1 cellular context compared by ENCODE assay signal in the genomic region with DNA sequence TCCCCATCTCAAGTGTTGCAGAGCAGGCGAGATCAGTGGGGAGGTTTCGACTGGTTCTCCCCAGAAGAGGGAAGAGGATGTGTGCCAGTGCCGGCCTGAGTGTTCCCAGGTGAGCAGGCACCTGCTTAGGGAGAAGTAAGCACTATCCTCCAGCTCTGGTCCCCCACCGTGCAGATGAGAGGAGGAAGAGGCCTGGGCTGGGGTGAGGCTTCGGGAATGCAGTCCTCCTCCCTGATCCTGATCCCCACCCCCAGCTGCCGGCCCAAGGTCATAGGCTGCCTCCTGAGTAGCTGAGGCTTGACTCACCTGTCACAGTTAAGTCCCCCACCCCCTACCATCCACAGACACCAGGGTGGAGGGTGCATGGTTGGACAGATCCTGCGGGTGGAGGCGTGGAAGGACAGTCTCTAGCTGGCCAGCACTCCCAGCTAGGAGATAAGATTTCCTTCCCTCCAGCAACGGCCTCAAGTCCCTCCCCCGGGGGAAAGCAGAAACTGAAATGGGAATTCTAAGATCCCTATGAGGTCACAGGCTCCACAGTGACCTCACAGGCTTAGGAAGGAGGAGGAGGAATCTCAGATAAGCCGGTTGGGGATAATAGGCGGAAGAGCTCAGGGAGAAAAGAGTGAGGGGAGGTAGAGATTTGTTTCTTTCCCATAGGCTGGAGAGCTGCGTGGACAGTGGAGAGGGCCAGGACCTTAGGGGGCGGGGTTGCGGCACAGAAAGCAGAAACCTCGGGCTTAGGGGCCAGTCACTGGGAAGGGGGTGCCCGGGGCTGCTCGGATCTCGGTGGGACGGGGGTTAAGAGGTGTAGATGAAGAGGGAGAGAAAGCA.
TF ChIP-seq lines count a peak whose summit lies in the region.

No MANE protein-coding gene starts in this region.

TF ChIP-seq in K562, 482 proteins besides CTCF, POLR2A, EP300 and RAD21 (continued from another document and continues in another):
- TF ChIP-seq HDAC2 (IDR thresholded peaks at IDR 0.05) (peak; percentile 67; the same call in 1 of the 2 replicates), PPARD (CRISPR knock-in tag; IDR thresholded peaks at IDR 0.05) (no peak), CTBP1 (IDR thresholded peaks at IDR 0.05; ENCODE audit: borderline replicate concordance) (no peak), CBX2 (IDR thresholded peaks at IDR 0.05; ENCODE audit: insufficient read depth, low read length, poor library complexity, severe bottlenecking) (no peak), HNRNPK (IDR thresholded peaks at IDR 0.05; ENCODE audit: low read depth, low read length, poor library complexity, severe bottlenecking) (no peak), IRF2 (CRISPR knock-in tag; IDR thresholded peaks at IDR 0.05) (no peak), PHF21A (IDR thresholded peaks at IDR 0.05; ENCODE audit: borderline replicate concordance, low read depth) (peak; percentile 11; the same call in 1 of the 2 replicates), CREB1 (IDR thresholded peaks at IDR 0.05) (peak; percentile 69; the same call in 1 of the 2 replicates), CREB1 (CRISPR knock-in tag; IDR thresholded peaks at IDR 0.05) (peak; percentile 62; the same call in 1 of the 2 replicates), SLC30A9 (CRISPR knock-in tag; IDR thresholded peaks at IDR 0.05) (no peak), HNRNPLL (IDR thresholded peaks at IDR 0.05; ENCODE audit: low read depth, low read length, poor library complexity, severe bottlenecking) (peak; percentile 9), NEUROD1 (IDR thresholded peaks at IDR 0.05; ENCODE audit: borderline replicate concordance, low read depth, low read length, partially characterized antibody) (no peak), MECOM (CRISPR knock-in tag; IDR thresholded peaks at IDR 0.05) (no peak), GATAD2B (IDR thresholded peaks at IDR 0.05; ENCODE audit: borderline replicate concordance) (no peak), ZNF140 (CRISPR knock-in tag; IDR thresholded peaks at IDR 0.05) (no peak), SIN3A (IDR thresholded peaks at IDR 0.05; ENCODE audit: borderline replicate concordance in 2 of 2, control insufficient read depth in 1 of 2, low read depth in 2 of 2, low read length in 2 of 2) (peak in 1 of 2 experiments; percentile 18; a peak in 3 of 4 replicates), SAP30 (IDR thresholded peaks at IDR 0.05; ENCODE audit: borderline replicate concordance, insufficient read depth, low read depth, low read length, poor library complexity, severe bottlenecking) (peak; percentile 14), BHLHE40 (IDR thresholded peaks at IDR 0.05; ENCODE audit: low read length) (no peak), ETV6 (IDR thresholded peaks at IDR 0.05; ENCODE audit: borderline replicate concordance in 1 of 2, low read depth in 2 of 2, low read length in 1 of 2) (no peak), ETV6 (CRISPR knock-in tag; IDR thresholded peaks at IDR 0.05; ENCODE audit: borderline replicate concordance) (no peak), CAMTA2 (CRISPR knock-in tag; conservative IDR thresholded peaks at IDR 0.05) (no peak), SMARCC2 (IDR thresholded peaks at IDR 0.05; ENCODE audit: low read depth) (no peak), GTF2F1 (IDR thresholded peaks at IDR 0.05; ENCODE audit: low read depth, low read length) (no peak), CSDE1 (IDR thresholded peaks at IDR 0.05) (no peak), ZSCAN29 (IDR thresholded peaks at IDR 0.05) (no peak), SRSF9 (IDR thresholded peaks at IDR 0.05; ENCODE audit: borderline replicate concordance, low read depth, low read length) (no peak), DIDO1 (tag; IDR thresholded peaks at IDR 0.05; ENCODE audit: low read depth) (0 out of 2 replicates have a peak, but pooled peaks have one; percentile 18), MTA3 (IDR thresholded peaks at IDR 0.05; ENCODE audit: borderline replicate concordance) (peak; percentile 65; the same call in 1 of the 2 replicates), GATAD2A (IDR thresholded peaks at IDR 0.05) (no peak), TARDBP (IDR thresholded peaks at IDR 0.05) (0 out of 2 replicates have a peak, but pooled peaks have one; percentile 23)
- TF ChIP-seq, protein P1, sequence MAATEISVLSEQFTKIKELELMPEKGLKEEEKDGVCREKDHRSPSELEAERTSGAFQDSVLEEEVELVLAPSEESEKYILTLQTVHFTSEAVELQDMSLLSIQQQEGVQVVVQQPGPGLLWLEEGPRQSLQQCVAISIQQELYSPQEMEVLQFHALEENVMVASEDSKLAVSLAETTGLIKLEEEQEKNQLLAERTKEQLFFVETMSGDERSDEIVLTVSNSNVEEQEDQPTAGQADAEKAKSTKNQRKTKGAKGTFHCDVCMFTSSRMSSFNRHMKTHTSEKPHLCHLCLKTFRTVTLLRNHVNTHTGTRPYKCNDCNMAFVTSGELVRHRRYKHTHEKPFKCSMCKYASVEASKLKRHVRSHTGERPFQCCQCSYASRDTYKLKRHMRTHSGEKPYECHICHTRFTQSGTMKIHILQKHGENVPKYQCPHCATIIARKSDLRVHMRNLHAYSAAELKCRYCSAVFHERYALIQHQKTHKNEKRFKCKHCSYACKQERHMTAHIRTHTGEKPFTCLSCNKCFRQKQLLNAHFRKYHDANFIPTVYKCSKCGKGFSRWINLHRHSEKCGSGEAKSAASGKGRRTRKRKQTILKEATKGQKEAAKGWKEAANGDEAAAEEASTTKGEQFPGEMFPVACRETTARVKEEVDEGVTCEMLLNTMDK (IDR thresholded peaks at IDR 0.05; ENCODE audit: borderline replicate concordance, insufficient read depth, low read depth, low read length, poor library complexity, severe bottlenecking), result no peak
- TF ChIP-seq, protein P2, sequence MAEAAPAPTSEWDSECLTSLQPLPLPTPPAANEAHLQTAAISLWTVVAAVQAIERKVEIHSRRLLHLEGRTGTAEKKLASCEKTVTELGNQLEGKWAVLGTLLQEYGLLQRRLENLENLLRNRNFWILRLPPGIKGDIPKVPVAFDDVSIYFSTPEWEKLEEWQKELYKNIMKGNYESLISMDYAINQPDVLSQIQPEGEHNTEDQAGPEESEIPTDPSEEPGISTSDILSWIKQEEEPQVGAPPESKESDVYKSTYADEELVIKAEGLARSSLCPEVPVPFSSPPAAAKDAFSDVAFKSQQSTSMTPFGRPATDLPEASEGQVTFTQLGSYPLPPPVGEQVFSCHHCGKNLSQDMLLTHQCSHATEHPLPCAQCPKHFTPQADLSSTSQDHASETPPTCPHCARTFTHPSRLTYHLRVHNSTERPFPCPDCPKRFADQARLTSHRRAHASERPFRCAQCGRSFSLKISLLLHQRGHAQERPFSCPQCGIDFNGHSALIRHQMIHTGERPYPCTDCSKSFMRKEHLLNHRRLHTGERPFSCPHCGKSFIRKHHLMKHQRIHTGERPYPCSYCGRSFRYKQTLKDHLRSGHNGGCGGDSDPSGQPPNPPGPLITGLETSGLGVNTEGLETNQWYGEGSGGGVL (CRISPR knock-in tag; IDR thresholded peaks at IDR 0.05), result no peak
- TF ChIP-seq, protein P3, sequence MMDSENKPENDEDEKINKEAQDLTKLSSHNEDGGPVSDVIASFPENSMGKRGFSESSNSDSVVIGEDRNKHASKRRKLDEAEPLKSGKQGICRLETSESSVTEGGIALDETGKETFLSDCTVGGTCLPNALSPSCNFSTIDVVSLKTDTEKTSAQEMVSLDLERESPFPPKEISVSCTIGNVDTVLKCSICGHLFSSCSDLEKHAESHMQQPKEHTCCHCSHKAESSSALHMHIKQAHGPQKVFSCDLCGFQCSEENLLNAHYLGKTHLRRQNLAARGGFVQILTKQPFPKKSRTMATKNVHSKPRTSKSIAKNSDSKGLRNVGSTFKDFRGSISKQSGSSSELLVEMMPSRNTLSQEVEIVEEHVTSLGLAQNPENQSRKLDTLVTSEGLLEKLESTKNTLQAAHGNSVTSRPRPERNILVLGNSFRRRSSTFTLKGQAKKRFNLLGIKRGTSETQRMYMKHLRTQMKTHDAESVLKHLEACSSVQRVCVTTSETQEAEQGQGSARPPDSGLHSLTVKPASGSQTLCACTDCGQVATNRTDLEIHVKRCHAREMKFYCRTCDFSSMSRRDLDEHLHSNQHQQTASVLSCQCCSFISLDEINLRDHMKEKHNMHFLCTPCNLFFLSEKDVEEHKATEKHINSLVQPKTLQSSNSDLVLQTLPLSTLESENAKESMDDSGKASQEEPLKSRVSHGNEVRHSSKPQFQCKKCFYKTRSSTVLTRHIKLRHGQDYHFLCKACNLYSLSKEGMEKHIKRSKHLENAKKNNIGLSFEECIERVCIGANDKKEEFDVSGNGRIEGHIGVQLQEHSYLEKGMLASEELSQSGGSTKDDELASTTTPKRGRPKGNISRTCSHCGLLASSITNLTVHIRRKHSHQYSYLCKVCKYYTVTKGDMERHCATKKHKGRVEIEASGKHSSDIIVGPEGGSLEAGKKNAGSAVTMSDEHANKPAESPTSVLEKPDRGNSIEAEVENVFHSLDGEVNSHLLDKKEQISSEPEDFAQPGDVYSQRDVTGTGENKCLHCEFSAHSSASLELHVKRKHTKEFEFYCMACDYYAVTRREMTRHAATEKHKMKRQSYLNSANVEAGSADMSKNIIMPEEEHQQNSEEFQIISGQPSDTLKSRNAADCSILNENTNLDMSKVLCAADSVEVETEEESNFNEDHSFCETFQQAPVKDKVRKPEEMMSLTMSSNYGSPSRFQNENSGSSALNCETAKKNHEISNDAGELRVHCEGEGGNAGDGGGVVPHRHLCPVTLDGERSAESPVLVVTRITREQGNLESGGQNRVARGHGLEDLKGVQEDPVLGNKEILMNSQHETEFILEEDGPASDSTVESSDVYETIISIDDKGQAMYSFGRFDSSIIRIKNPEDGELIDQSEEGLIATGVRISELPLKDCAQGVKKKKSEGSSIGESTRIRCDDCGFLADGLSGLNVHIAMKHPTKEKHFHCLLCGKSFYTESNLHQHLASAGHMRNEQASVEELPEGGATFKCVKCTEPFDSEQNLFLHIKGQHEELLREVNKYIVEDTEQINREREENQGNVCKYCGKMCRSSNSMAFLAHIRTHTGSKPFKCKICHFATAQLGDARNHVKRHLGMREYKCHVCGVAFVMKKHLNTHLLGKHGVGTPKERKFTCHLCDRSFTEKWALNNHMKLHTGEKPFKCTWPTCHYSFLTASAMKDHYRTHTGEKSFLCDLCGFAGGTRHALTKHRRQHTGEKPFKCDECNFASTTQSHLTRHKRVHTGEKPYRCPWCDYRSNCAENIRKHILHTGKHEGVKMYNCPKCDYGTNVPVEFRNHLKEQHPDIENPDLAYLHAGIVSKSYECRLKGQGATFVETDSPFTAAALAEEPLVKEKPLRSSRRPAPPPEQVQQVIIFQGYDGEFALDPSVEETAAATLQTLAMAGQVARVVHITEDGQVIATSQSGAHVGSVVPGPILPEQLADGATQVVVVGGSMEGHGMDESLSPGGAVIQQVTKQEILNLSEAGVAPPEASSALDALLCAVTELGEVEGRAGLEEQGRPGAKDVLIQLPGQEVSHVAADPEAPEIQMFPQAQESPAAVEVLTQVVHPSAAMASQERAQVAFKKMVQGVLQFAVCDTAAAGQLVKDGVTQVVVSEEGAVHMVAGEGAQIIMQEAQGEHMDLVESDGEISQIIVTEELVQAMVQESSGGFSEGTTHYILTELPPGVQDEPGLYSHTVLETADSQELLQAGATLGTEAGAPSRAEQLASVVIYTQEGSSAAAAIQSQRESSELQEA (IDR thresholded peaks at IDR 0.05; ENCODE audit: low read depth), result no peak
- TF ChIP-seq, protein P4, sequence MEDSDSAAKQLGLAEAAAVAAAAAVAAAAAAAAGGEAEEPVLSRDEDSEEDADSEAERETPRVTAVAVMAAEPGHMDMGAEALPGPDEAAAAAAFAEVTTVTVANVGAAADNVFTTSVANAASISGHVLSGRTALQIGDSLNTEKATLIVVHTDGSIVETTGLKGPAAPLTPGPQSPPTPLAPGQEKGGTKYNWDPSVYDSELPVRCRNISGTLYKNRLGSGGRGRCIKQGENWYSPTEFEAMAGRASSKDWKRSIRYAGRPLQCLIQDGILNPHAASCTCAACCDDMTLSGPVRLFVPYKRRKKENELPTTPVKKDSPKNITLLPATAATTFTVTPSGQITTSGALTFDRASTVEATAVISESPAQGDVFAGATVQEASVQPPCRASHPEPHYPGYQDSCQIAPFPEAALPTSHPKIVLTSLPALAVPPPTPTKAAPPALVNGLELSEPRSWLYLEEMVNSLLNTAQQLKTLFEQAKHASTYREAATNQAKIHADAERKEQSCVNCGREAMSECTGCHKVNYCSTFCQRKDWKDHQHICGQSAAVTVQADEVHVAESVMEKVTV (CRISPR knock-in tag; IDR thresholded peaks at IDR 0.05), result no peak
- TF ChIP-seq, protein P5, sequence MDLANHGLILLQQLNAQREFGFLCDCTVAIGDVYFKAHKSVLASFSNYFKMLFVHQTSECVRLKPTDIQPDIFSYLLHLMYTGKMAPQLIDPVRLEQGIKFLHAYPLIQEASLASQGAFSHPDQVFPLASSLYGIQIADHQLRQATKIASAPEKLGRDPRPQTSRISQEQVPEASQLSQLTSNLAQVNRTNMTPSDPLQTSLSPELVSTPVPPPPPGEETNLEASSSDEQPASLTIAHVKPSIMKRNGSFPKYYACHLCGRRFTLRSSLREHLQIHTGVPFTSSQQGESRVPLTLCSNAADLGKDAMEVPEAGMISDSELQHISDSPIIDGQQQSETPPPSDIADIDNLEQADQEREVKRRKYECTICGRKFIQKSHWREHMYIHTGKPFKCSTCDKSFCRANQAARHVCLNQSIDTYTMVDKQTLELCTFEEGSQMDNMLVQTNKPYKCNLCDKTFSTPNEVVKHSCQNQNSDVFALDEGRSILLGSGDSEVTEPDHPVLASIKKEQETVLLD (IDR thresholded peaks at IDR 0.05), result 0 out of 2 replicates have a peak, but pooled peaks have one; percentile 49
- TF ChIP-seq, protein P6, sequence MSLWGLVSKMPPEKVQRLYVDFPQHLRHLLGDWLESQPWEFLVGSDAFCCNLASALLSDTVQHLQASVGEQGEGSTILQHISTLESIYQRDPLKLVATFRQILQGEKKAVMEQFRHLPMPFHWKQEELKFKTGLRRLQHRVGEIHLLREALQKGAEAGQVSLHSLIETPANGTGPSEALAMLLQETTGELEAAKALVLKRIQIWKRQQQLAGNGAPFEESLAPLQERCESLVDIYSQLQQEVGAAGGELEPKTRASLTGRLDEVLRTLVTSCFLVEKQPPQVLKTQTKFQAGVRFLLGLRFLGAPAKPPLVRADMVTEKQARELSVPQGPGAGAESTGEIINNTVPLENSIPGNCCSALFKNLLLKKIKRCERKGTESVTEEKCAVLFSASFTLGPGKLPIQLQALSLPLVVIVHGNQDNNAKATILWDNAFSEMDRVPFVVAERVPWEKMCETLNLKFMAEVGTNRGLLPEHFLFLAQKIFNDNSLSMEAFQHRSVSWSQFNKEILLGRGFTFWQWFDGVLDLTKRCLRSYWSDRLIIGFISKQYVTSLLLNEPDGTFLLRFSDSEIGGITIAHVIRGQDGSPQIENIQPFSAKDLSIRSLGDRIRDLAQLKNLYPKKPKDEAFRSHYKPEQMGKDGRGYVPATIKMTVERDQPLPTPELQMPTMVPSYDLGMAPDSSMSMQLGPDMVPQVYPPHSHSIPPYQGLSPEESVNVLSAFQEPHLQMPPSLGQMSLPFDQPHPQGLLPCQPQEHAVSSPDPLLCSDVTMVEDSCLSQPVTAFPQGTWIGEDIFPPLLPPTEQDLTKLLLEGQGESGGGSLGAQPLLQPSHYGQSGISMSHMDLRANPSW (CRISPR knock-in tag; IDR thresholded peaks at IDR 0.05), result no peak
- TF ChIP-seq, protein P7, sequence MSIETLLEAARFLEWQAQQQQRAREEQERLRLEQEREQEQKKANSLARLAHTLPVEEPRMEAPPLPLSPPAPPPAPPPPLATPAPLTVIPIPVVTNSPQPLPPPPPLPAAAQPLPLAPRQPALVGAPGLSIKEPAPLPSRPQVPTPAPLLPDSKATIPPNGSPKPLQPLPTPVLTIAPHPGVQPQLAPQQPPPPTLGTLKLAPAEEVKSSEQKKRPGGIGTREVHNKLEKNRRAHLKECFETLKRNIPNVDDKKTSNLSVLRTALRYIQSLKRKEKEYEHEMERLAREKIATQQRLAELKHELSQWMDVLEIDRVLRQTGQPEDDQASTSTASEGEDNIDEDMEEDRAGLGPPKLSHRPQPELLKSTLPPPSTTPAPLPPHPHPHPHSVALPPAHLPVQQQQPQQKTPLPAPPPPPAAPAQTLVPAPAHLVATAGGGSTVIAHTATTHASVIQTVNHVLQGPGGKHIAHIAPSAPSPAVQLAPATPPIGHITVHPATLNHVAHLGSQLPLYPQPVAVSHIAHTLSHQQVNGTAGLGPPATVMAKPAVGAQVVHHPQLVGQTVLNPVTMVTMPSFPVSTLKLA (conservative IDR thresholded peaks at IDR 0.05), result 0 out of 4 replicates have a peak, but pooled peaks of 1 of the 2 experiments have one; percentile 14
